Comparison of ENCODE assay signal across 18 cellular contexts in the genomic region with DNA sequence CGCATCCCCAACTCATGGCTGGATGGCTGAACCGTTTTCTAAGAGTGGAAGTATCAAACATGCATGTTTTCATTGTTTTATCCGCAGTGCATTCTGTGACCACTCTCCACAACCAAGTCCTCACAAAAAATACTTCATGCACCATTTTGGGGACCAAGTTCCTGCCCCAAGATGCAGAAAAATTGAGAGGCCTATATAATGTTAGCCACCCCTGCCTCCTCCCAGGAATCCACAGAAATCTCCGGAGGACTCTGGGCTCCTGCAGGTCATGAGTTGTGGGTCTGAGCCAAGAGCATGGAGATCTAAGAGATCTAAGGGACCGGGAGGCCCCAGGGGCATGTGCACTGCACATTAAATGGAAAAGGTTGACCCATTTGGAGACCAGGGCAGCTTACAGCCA.
DNase-seq lines count a peak whose midpoint lies in the region; ATAC-seq and TF ChIP-seq lines count a peak whose summit lies in the region.
"Had no signal": no experiment of that assay in that cellular context is flagged by ENCODE, and none has a peak within 500 bp of the region (broad histone marks: within the 10 kb centered on the region; RNA-seq: fewer than 3 reads in every experiment).

No MANE protein-coding gene starts in this region.

- H3K27me3 ChIP-seq in heart right ventricle = no peaks in the 10 kb centered on the region
- no peaks in the 10 kb centered on the region for H3K27me3 ChIP-seq in psoas muscle (ENCODE audit: insufficient read depth in 3 of 3, low read length in 2 of 3)
- H3K27me3 ChIP-seq in PC-9 (ENCODE audit: insufficient read depth, low read depth) = peaks cover 14% of the 10 kb centered on the region

- H3K4me2 ChIP-seq in PC-9 = no peak overlapping the region

- DNase-seq in Right ventricle myocardium superior = no peak
- DNase-seq in cardiac septum (ENCODE audit: low spot score) = no peak
- DNase-seq in heart right ventricle = peak in 1 of 2 donors; percentile 31
- no peak for DNase-seq in psoas muscle
- no peak for DNase-seq in SKM-1 (lab: John Stamatoyannopoulos, UW; ENCODE audit: unreplicated experiment)
- no peak for DNase-seq in PC-9
- DNase-seq: BE2C; C1 segment of cervical spinal cord; CD4-positive, CD25-positive, alpha-beta regulatory T cell; CD8-positive, alpha-beta memory T cell; COR-L47; DMS 273 treated with DMSO at 0.1 percent for 48 hours; DMS53; DND-41; EL; GM23248 had no signal

- H3K79me2 ChIP-seq in PC-9 (ENCODE audit: low read depth) = no peaks in the 10 kb centered on the region

- no peak overlapping the region for H2AFZ ChIP-seq in PC-9
- H2AFZ ChIP-seq: GM23248 had no signal

- H3K9me3 ChIP-seq in heart right ventricle = no peaks in the 10 kb centered on the region
- H3K9me3 ChIP-seq in psoas muscle = no peaks in the 10 kb centered on the region
- no peaks in the 10 kb centered on the region for H3K9me3 ChIP-seq in PC-9 (ENCODE audit: insufficient read depth, low read depth)
- H3K9me3 ChIP-seq: BE2C, HAP-1 had no signal

- H3F3A ChIP-seq in PC-9 (ENCODE audit: insufficient read depth, low read depth) = no peaks in the 10 kb centered on the region

- H3K9me2 ChIP-seq in PC-9 (ENCODE audit: insufficient read depth) = no peaks in the 10 kb centered on the region

- TF ChIP-seq CTCF in heart right ventricle (IDR thresholded peaks at IDR 0.05) = no peak
- no peak for TF ChIP-seq CTCF in psoas muscle (IDR thresholded peaks at IDR 0.05)
- TF ChIP-seq CTCF in PC-9 (conservative IDR thresholded peaks at IDR 0.05) = no peak

- POLR2A ChIA-PET in PC-9 (lab: Charles Lee; ENCODE audit: unreplicated experiment) = no interaction called here

- intact Hi-C loops in Right ventricle myocardium superior (cut with DNase I) = no loop called here
- intact Hi-C loops in cardiac septum (cut with DNase I) = loop anchor here (5.0 kb wide), 3 partner anchors 61 to 211 kb away; no protein-coding TSS in a partner anchor
- intact Hi-C loops in heart right ventricle (cut with DNase I) = loop anchor here in 2 of 10 donors (5.0 to 10.0 kb wide), 2 partner anchors 101 to 103 kb away; no protein-coding TSS in a partner anchor
- intact Hi-C loops in psoas muscle (cut with DNase I) = no loop called here
- intact Hi-C loops in PC-9 (cut with micrococcal nuclease; ENCODE audit: unreplicated experiment) = loop anchor here (10.0 kb wide), 1 partner anchor 183 kb away; no protein-coding TSS in a partner anchor

- ATAC-seq in Right ventricle myocardium superior (ENCODE audit: poor library complexity) (peak; percentile 29), heart right ventricle (peak in 6 of 8 donors; percentile 2 to 44 (median 18)), psoas muscle (peak in 1 of 4 donors; percentile 6)
- ATAC-seq: GM12878 had no signal

- H4K20me1 ChIP-seq in PC-9 (ENCODE audit: insufficient read depth) = no peaks in the 10 kb centered on the region

- H3K36me3 ChIP-seq in heart right ventricle (no peaks in the 10 kb centered on the region), psoas muscle (ENCODE audit: insufficient read depth in 1 of 2, low read depth in 1 of 2) (no peaks in the 10 kb centered on the region), PC-9 (ENCODE audit: low read depth) (no peaks in the 10 kb centered on the region)
- H3K36me3 ChIP-seq: BE2C, HAP-1 had no signal

- H3K4me1 ChIP-seq in heart right ventricle = peaks cover 0 to 57% (median 18%) of the 10 kb centered on the region in 9 donors
- no peaks in the 10 kb centered on the region for H3K4me1 ChIP-seq in psoas muscle
- H3K4me1 ChIP-seq in PC-9 (replicated peaks; ENCODE audit: insufficient read depth) = no peaks in the 10 kb centered on the region
- H3K4me1 ChIP-seq: BE2C, HAP-1 had no signal

- peak overlapping the region in 6 of 10 donors; percentile 27 to 83 (median 46) for H3K27ac ChIP-seq in heart right ventricle
- H3K27ac ChIP-seq in psoas muscle = peak overlapping the region; percentile 23
- H3K27ac ChIP-seq in PC-9 = no peak overlapping the region
- H3K27ac ChIP-seq: GM23248 had no signal

- 64 to 78% methylated on average over 5 of the region's 5 CpGs for WGBS in heart right ventricle, 2 donors
- 76 to 81% (median 79%) methylated on average over 5 of the region's 5 CpGs for WGBS in psoas muscle, 3 donors

- H3K4me3 ChIP-seq in heart right ventricle = no peak overlapping the region
- no peak overlapping the region for H3K4me3 ChIP-seq in psoas muscle
- H3K4me3 ChIP-seq in PC-9 = no peak overlapping the region
- H3K4me3 ChIP-seq: GM12878, GM23248, HAP-1 had no signal

- CTCF ChIA-PET in PC-9 (lab: Charles Lee) = no interaction called here

- BruUV-seq in PC-9 (replicated peaks; lab: Mats Ljungman, UMichigan) = no TSS peak

Comparison
In these comparisons a context has a peak if more than half of its experiments do, and no peak if none do; other contexts are left out.
1. intact Hi-C loops: an anchor here in cardiac septum (5.0 kb wide) and PC-9 (10.0 kb wide); none called in Right ventricle myocardium superior and psoas muscle.